8 cellular contexts compared by ENCODE assay signal in the genomic region with DNA sequence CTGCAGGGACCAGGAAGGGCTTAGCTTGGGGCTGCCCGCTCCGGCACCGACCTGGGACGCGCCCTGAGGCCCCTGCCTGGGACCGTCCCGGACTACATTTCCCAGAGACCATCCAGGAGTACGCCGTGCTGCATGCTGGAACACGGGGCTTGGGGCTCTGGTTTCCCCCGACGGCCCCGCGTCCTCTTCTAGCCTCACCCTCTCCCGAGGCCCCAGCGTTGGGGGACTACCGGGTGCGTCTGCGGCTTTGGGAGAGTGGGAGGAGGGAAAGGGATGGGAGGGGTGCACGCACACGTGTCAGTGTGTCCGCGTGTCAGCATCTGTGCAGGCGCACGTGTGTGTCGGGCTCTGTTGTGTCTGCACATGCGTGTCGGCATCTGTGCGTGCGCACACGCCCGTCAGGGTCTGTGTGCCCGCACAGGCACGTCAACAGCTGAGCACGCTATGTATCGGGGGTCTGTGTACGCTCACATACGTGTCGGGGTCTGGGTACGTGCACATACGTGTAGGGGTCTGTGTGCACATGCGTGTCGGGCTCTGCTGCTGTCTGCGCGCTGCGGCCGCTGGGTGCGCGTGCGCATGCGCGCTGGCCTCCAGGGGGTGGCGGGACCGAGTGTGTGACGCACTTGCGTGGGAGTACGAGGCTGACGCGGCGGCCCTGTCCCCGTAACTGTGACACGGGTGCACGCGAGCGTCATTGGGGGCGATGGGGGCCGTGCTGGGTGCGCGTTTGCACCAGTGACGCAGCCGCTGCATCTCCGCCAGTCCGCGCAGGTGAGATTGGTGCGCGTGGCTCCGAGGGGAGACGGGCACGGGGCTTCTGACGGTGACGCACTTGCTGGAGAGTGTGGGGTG. TPM values are rescaled to one million over a fixed set of nuclear protein-coding genes. Genes with fewer than 3 reads are reported as not detected.
DNase-seq lines count a peak whose midpoint lies in the region; ATAC-seq and TF ChIP-seq lines count a peak whose summit lies in the region.

TSS of gene ZNF331 (plus strand) at position 623 of the 855 bp plus-strand sequence. CDS start 31,232 bp downstream, outside the sequence.

- peak; percentile 68 for ATAC-seq in GM21529 (IDR thresholded peaks at IDR 0.05; ENCODE audit: unreplicated experiment)

- H3K27me3 ChIP-seq in HAP-1 (ENCODE audit: low read depth): no peaks in the 10 kb centered on the region

- H3K4me3 Mint-ChIP-seq in chondrocyte (ENCODE audit: unreplicated experiment): peak within 1 kb of the TSS; percentile 91

- no peaks in the 10 kb centered on the region for H3K4me1 ChIP-seq in HAP-1

- peaks cover 4% of the 10 kb centered on the region; the same call in 1 of the 2 replicates for H3K36me3 ChIP-seq in HAP-1 (replicated peaks)

- TF ChIP-seq CTCF in chondrocyte (IDR thresholded peaks at IDR 0.05): peak; percentile 60

- H3K36me3 Mint-ChIP-seq in chondrocyte (ENCODE audit: low read depth): no peaks in the 10 kb centered on the region

- H3K27ac Mint-ChIP-seq in chondrocyte (ENCODE audit: unreplicated experiment): peak within 1 kb of the TSS; percentile 88

- H3K9me3 ChIP-seq in HAP-1: no peaks in the 10 kb centered on the region

- DNase-seq in DMS153 (lab: John Stamatoyannopoulos, UW) (peak; percentile 2), Kasumi-1 (lab: John Stamatoyannopoulos, UW) (peak; percentile 51 to 59), chondrocyte (ENCODE audit: low spot score) (no peak), left kidney (ENCODE audit: low read depth, low spot score) (peak; percentile 86), HAP-1 (ENCODE audit: low spot score in 2 of 2) (no peak)
- peak; percentile 73 to 74 for DNase-seq in activated CD4-positive, alpha-beta T cell treated with anti-CD3 and anti-CD28 coated beads for 24 hours (ENCODE audit: low read depth in 2 of 2)
- peak; percentile 84 to 88 for DNase-seq in stimulated activated CD4-positive, alpha-beta T cell treated with anti-CD3 and anti-CD28 coated beads, Interleukin-2, amount 100 ng/mL, for 24 hours

- in situ Hi-C loops in HAP-1 (cut with MboI; ENCODE audit: low sequenced_read_pairs): no loop called here

- H3K4me1 Mint-ChIP-seq in chondrocyte (ENCODE audit: low read depth): peaks cover 16% of the 10 kb centered on the region

- peaks cover 3% of the 10 kb centered on the region for H3K9me3 Mint-ChIP-seq in chondrocyte (ENCODE audit: low read depth)

- H3K27me3 Mint-ChIP-seq in chondrocyte (ENCODE audit: low read depth): no peaks in the 10 kb centered on the region

- no peak within 1 kb of the TSS for H3K4me3 ChIP-seq in HAP-1

RNA-seq across cellular contexts. Expression of gene ZNF331, which starts in this region (rescaled TPM):
- total RNA-seq in chondrocyte: 7.9 to 9.1 TPM (median 7.9 TPM) in 3 replicates

Comparison
In these comparisons a context has a peak if more than half of its experiments do, and no peak if none do; other contexts are left out.
1. DNase-seq: peak in DMS153 (single experiment), Kasumi-1 (2 of 2), activated CD4-positive, alpha-beta T cell treated with anti-CD3 and anti-CD28 coated beads for 24 hours (2 of 2), left kidney (single experiment) and stimulated activated CD4-positive, alpha-beta T cell treated with anti-CD3 and anti-CD28 coated beads, Interleukin-2, amount 100 ng/mL, for 24 hours (2 of 2); none in chondrocyte (single experiment) and HAP-1 (0 of 2).